11 cellular contexts compared by ENCODE assay signal in the genomic region with DNA sequence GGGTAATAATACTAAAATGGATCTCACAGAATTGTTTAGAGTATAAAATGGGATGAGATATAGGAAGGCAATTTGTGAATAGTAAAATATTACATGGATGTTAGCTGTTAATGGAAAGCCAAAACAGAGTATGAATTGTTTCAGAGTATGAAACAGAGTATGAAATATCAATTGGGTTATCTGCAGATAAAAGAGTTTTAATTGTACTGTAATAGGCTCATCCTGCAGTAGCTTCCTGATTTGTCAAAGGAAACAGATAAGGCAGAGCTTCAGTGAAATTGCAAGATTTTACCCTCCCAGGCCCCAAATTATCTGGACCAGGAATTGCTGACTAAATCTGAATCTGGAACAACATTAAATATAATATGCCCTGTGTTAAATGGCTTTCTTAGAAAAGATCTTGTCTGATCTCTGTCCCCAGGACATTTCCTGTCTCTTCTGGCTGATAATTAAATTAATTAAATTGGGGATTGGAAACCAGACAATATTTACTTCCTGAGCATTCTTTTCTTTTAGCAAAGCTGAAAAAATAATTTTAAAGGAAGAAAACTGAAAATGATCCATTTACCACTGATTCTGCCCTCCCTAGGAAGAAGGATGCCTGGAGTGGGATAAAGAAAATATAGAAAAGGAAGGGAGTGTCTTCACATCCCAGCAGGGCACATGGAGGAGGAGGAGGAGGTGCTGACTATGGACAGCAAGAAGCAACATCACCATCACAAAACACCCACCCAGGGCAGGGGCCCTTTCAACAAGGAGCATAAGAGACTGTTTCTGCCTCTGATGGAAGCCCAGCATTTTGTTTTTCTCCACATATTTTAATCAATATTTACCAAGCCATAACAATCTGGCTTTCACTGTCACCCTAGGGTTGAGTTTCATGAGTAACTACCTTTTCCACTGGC. TPM values are rescaled to one million over a fixed set of nuclear protein-coding genes. Genes with fewer than 3 reads are reported as not detected.
DNase-seq lines count a peak whose midpoint lies in the region; ATAC-seq and TF ChIP-seq lines count a peak whose summit lies in the region.
"Had no signal": no experiment of that assay in that cellular context is flagged by ENCODE, and none has a peak within 500 bp of the region (broad histone marks: within the 10 kb centered on the region; RNA-seq: fewer than 3 reads in every experiment).

No MANE protein-coding gene starts in this region.

- H3K36me3 Mint-ChIP-seq in WTC11 (peaks cover 9% of the 10 kb centered on the region), osteocyte (ENCODE audit: unreplicated experiment) (peaks cover 8% of the 10 kb centered on the region)

- DNase-seq in WTC11 (ENCODE audit: low spot score) (no peak), osteocyte (ENCODE audit: extremely low spot score, unreplicated experiment) (no peak), ACHN (no peak)
- no peak for DNase-seq in activated naive CD4-positive, alpha-beta T cell treated with Interleukin-2 at 50 U/mL for 16 hours
- DNase-seq: C1 segment of cervical spinal cord; CD4-positive, alpha-beta T cell; DMS153; HCEC 1CT had no signal

- no peak overlapping the region for H3K4me3 ChIP-seq in HUES48 (ENCODE audit: low read depth, low read length)

- H3K9me3 ChIP-seq in HUES48 (ENCODE audit: control insufficient read depth, insufficient read depth, low read length) = 0 out of 2 replicates have a peak, but pooled peaks cover 4% of the 10 kb centered on the region

- TF ChIP-seq CTCF in WTC11 (IDR thresholded peaks at IDR 0.05) (no peak), osteocyte (IDR thresholded peaks at IDR 0.05) (no peak)

- H3K4me1 Mint-ChIP-seq in WTC11 = peaks cover 35% of the 10 kb centered on the region
- H3K4me1 Mint-ChIP-seq in osteocyte (ENCODE audit: unreplicated experiment) = peaks cover 54% of the 10 kb centered on the region

- peak overlapping the region; percentile 16 for H3K27ac ChIP-seq in HUES48 (ENCODE audit: low read depth, low read length)

- H3K27me3 ChIP-seq in HUES48 (ENCODE audit: control insufficient read depth, insufficient read depth, low read length) = no peaks in the 10 kb centered on the region

- H3K9me3 Mint-ChIP-seq in WTC11 (peaks cover 10% of the 10 kb centered on the region), osteocyte (ENCODE audit: unreplicated experiment) (peaks cover 3% of the 10 kb centered on the region)
- H3K9me3 Mint-ChIP-seq: HFFc6 had no signal

- POLR2A ChIA-PET in WTC11 (lab: Charles Lee) = no interaction called here

- ATAC-seq in WTC11 (peak; percentile 90), GM21786 (IDR thresholded peaks at IDR 0.05; ENCODE audit: unreplicated experiment) (no peak)

- no peak overlapping the region for H3K4me3 Mint-ChIP-seq in WTC11
- no peak overlapping the region for H3K4me3 Mint-ChIP-seq in osteocyte (ENCODE audit: unreplicated experiment)
- H3K4me3 Mint-ChIP-seq: CD4-positive, alpha-beta T cell; HFFc6 had no signal

- H3K27ac Mint-ChIP-seq in WTC11 (no peak overlapping the region), osteocyte (ENCODE audit: unreplicated experiment) (peak overlapping the region; percentile 66)
- H3K27ac Mint-ChIP-seq: CD4-positive, alpha-beta T cell; HFFc6 had no signal

- H3K4me1 ChIP-seq in HUES48 (ENCODE audit: control insufficient read depth, insufficient read depth, low read length) = peaks cover 11% of the 10 kb centered on the region; the same call in 1 of the 2 replicates

- H3K27me3 Mint-ChIP-seq in WTC11 (ENCODE audit: low read depth) = peaks cover 3% of the 10 kb centered on the region; the same call in 1 of the 2 replicates
- H3K27me3 Mint-ChIP-seq in osteocyte (ENCODE audit: unreplicated experiment) = no peaks in the 10 kb centered on the region
- H3K27me3 Mint-ChIP-seq: CD4-positive, alpha-beta T cell had no signal

- in situ Hi-C loops in ACHN (cut with HindIII; ENCODE audit: low pct_ligation_motif_present, low pct_unique_long_range_greater_than_20kb, low sequenced_read_pairs) = no loop called here

- CTCF ChIA-PET in WTC11 (lab: Charles Lee) = interaction anchor here (1.4 kb wide), 1 partner anchor 13 kb away, joined by 7 read pairs; no protein-coding TSS in a partner anchor

- no peak overlapping the region for H3K9ac ChIP-seq in HUES48 (ENCODE audit: low read depth, low read length)

- no peaks in the 10 kb centered on the region for H3K36me3 ChIP-seq in HUES48 (ENCODE audit: control insufficient read depth, insufficient read depth, low read length)

TF ChIP-seq in WTC11, 78 proteins besides CTCF, POLR2A, EP300 and RAD21:
- TF ChIP-seq, protein P1, sequence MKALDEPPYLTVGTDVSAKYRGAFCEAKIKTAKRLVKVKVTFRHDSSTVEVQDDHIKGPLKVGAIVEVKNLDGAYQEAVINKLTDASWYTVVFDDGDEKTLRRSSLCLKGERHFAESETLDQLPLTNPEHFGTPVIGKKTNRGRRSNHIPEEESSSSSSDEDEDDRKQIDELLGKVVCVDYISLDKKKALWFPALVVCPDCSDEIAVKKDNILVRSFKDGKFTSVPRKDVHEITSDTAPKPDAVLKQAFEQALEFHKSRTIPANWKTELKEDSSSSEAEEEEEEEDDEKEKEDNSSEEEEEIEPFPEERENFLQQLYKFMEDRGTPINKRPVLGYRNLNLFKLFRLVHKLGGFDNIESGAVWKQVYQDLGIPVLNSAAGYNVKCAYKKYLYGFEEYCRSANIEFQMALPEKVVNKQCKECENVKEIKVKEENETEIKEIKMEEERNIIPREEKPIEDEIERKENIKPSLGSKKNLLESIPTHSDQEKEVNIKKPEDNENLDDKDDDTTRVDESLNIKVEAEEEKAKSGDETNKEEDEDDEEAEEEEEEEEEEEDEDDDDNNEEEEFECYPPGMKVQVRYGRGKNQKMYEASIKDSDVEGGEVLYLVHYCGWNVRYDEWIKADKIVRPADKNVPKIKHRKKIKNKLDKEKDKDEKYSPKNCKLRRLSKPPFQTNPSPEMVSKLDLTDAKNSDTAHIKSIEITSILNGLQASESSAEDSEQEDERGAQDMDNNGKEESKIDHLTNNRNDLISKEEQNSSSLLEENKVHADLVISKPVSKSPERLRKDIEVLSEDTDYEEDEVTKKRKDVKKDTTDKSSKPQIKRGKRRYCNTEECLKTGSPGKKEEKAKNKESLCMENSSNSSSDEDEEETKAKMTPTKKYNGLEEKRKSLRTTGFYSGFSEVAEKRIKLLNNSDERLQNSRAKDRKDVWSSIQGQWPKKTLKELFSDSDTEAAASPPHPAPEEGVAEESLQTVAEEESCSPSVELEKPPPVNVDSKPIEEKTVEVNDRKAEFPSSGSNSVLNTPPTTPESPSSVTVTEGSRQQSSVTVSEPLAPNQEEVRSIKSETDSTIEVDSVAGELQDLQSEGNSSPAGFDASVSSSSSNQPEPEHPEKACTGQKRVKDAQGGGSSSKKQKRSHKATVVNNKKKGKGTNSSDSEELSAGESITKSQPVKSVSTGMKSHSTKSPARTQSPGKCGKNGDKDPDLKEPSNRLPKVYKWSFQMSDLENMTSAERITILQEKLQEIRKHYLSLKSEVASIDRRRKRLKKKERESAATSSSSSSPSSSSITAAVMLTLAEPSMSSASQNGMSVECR (CRISPR knock-in tag; IDR thresholded peaks at IDR 0.05; ENCODE audit: borderline replicate concordance) = no peak
- TF ChIP-seq CBFB (CRISPR knock-in tag; IDR thresholded peaks at IDR 0.05; ENCODE audit: low read depth) = no peak

RNA-seq across cellular contexts. Expression of a gene that starts 18.5 kb away (rescaled TPM):
- total RNA-seq in WTC11 (2021) = 13.7 to 18.9 TPM (median 14.4 TPM) in 3 replicates
- 77.8 and 83.0 TPM in 2 replicates for total RNA-seq in osteocyte
- total RNA-seq: CD4-positive, alpha-beta T cell had no signal
